Comparison of ENCODE assay signal across 15 cellular contexts in genomic region chr3:170806676-170807075, GRCh38.
DNase-seq lines count a peak whose midpoint lies in the region; ATAC-seq and TF ChIP-seq lines count a peak whose summit lies in the region.
"Had no signal": no experiment of that assay in that cellular context is flagged by ENCODE, and none has a peak within 500 bp of the region (broad histone marks: within the 10 kb centered on the region; RNA-seq: fewer than 3 reads in every experiment).

No MANE protein-coding gene starts in this region.

- POLR2A ChIA-PET in MCF 10A (lab: Yijun Ruan, JAX) = interaction anchor here (0.7 kb wide), 1 partner anchor 349 kb away, joined by 3 read pairs; no protein-coding TSS in a partner anchor

- CTCF ChIA-PET in mammary epithelial cell (lab: Charles Lee; ENCODE audit: low non-redundant PET) (no interaction called here), MCF 10A (lab: Yijun Ruan, JAX) (interaction anchor here (1.0 to 2.4 kb wide), 3 partner anchors 59 to 395 kb away, joined by 3 to 10 read pairs (median 5); no protein-coding TSS in a partner anchor)

- H2BK15ac ChIP-seq in mesenchymal stem cell (ENCODE audit: low read depth, poor library complexity, severe bottlenecking) = no peak overlapping the region

- in situ Hi-C loops in mammary epithelial cell (cut with MboI; ENCODE audit: low sequenced_read_pairs in 2 of 2) = no loop called here

- H3K79me2 ChIP-seq in mammary epithelial cell (ENCODE audit: insufficient read depth, low read length) = no peaks in the 10 kb centered on the region

- peak overlapping the region; percentile 9 for H3K27ac ChIP-seq in mammary epithelial cell (ENCODE audit: insufficient read depth, low read depth, low read length)
- H3K27ac ChIP-seq in mesenchymal stem cell (ENCODE audit: low read length, poor library complexity, severe bottlenecking) = no peak overlapping the region
- H3K27ac ChIP-seq in adrenal gland = no peak overlapping the region
- H3K27ac ChIP-seq: BLaER1 treated with 17β-estradiol and CSF1 and Interleukin-3, amounts not matched to agents 10 nM and 100 nM; KMS-11 had no signal

- no peaks in the 10 kb centered on the region for H3K79me1 ChIP-seq in mesenchymal stem cell (replicated peaks; ENCODE audit: low read length, poor library complexity, severe bottlenecking)

- no peak overlapping the region for H4K8ac ChIP-seq in mesenchymal stem cell (ENCODE audit: low read length)

- H3K4me1 Mint-ChIP-seq in MCF 10A (ENCODE audit: insufficient read depth, unreplicated experiment) = peaks cover 33% of the 10 kb centered on the region
- H3K4me1 Mint-ChIP-seq: CD4-positive, CD25-positive, alpha-beta regulatory T cell; IgD-negative memory B cell had no signal

- no peak overlapping the region for H3K4me3 ChIP-seq in mammary epithelial cell (replicated peaks in 1 of 3; ENCODE audit: insufficient read depth in 1 of 3, low read depth in 2 of 3, low read length in 3 of 3)
- H3K4me3 ChIP-seq in mesenchymal stem cell (ENCODE audit: insufficient read depth in 1 of 2, low read depth in 1 of 2, low read length in 2 of 2) = no peak overlapping the region
- H3K4me3 ChIP-seq in adrenal gland = no peak overlapping the region
- H3K4me3 ChIP-seq: BLaER1 treated with 17β-estradiol and CSF1 and Interleukin-3, amounts not matched to agents 10 nM and 100 nM had no signal

- TF ChIP-seq CTCF in mammary epithelial cell (conservative IDR thresholded peaks at IDR 0.05 in 1 of 2, IDR thresholded peaks at IDR 0.05 in 1 of 2; ENCODE audit: extremely low read depth in 1 of 2, insufficient read depth in 1 of 2, low read depth in 1 of 2, low read length in 2 of 2) = no peak
- TF ChIP-seq CTCF in MCF 10A (IDR thresholded peaks at IDR 0.05; ENCODE audit: unreplicated experiment) = no peak
- no peak for TF ChIP-seq CTCF in adrenal gland (IDR thresholded peaks at IDR 0.05)

- DNase-seq in mammary epithelial cell (peak; percentile 54), MCF 10A (ENCODE audit: unreplicated experiment) (no peak), RPMI7951 (ENCODE audit: low read depth) (peak; percentile 23), mesenchymal stem cell (no peak), adrenal gland (no peak)
- DNase-seq: 8988T; ACHN; CD4-positive, CD25-positive, alpha-beta regulatory T cell had no signal

- no peak overlapping the region for H3K4me2 ChIP-seq in mammary epithelial cell (ENCODE audit: insufficient read depth, low read depth, low read length)
- H3K4me2 ChIP-seq in mesenchymal stem cell (ENCODE audit: low read length, poor library complexity, severe bottlenecking) = no peak overlapping the region
- H3K4me2 ChIP-seq: BLaER1 treated with 17β-estradiol and CSF1 and Interleukin-3, amounts not matched to agents 10 nM and 100 nM; KMS-11 had no signal

- H3K9me3 ChIP-seq in mammary epithelial cell (replicated peaks; ENCODE audit: insufficient read depth, low read length) (no peaks in the 10 kb centered on the region), mesenchymal stem cell (ENCODE audit: control insufficient read depth, low read length) (no peaks in the 10 kb centered on the region), adrenal gland (replicated peaks in 1 of 3) (no peaks in the 10 kb centered on the region)
- H3K9me3 ChIP-seq: BLaER1 treated with 17β-estradiol and CSF1 and Interleukin-3, amounts not matched to agents 10 nM and 100 nM had no signal

- peak overlapping the region; percentile 46 for H2AK5ac ChIP-seq in mesenchymal stem cell (ENCODE audit: low read length, severe bottlenecking)

- H2BK120ac ChIP-seq in mesenchymal stem cell (ENCODE audit: low read depth, low read length) = peak overlapping the region; percentile 8

- no peak overlapping the region for H2BK5ac ChIP-seq in mesenchymal stem cell (ENCODE audit: low read depth, low read length, poor library complexity, severe bottlenecking)

- no peak for TF ChIP-seq POLR2A in adrenal gland (IDR thresholded peaks at IDR 0.05)

- dilution Hi-C loops in mammary epithelial cell (cut with HindIII; ENCODE audit: low sequenced_read_pairs) = no loop called here

- H3K36me3 ChIP-seq in mammary epithelial cell (ENCODE audit: insufficient read depth, low read length) = no peaks in the 10 kb centered on the region
- H3K36me3 ChIP-seq in mesenchymal stem cell (ENCODE audit: control insufficient read depth in 1 of 2, insufficient read depth in 2 of 2, low read depth in 1 of 2, low read length in 2 of 2) = no peaks in the 10 kb centered on the region
- H3K36me3 ChIP-seq in adrenal gland (replicated peaks in 1 of 2) = no peaks in the 10 kb centered on the region
- H3K36me3 ChIP-seq: BLaER1 treated with 17β-estradiol and CSF1 and Interleukin-3, amounts not matched to agents 10 nM and 100 nM had no signal

- no peak overlapping the region for H3K9ac ChIP-seq in mammary epithelial cell (ENCODE audit: insufficient read depth, low read length)
- no peak overlapping the region for H3K9ac ChIP-seq in mesenchymal stem cell (ENCODE audit: low read length)
- H3K9ac ChIP-seq: BLaER1 treated with 17β-estradiol and CSF1 and Interleukin-3, amounts not matched to agents 10 nM and 100 nM; KMS-11 had no signal

- intact Hi-C loops in mammary epithelial cell (cut with micrococcal nuclease) = no loop called here
- intact Hi-C loops in MCF 10A (cut with micrococcal nuclease) = no loop called here
- intact Hi-C loops in adrenal gland (cut with DNase I) = loop anchor here in 1 of 2 donors (2.0 to 5.0 kb wide), 2 partner anchors 114 to 392 kb away; no protein-coding TSS in a partner anchor

- no peaks in the 10 kb centered on the region for H4K20me1 ChIP-seq in mammary epithelial cell (ENCODE audit: insufficient read depth, low read length)
- H4K20me1 ChIP-seq: BLaER1 treated with 17β-estradiol and CSF1 and Interleukin-3, amounts not matched to agents 10 nM and 100 nM had no signal

- no peaks in the 10 kb centered on the region for H3K27me3 ChIP-seq in mammary epithelial cell (ENCODE audit: insufficient read depth, low read length)
- no peaks in the 10 kb centered on the region for H3K27me3 ChIP-seq in mesenchymal stem cell (ENCODE audit: control insufficient read depth in 1 of 2, insufficient read depth in 1 of 2, low read length in 2 of 2)
- peaks cover 4% of the 10 kb centered on the region for H3K27me3 ChIP-seq in adrenal gland
- H3K27me3 ChIP-seq: BLaER1 treated with 17β-estradiol and CSF1 and Interleukin-3, amounts not matched to agents 10 nM and 100 nM had no signal

- H3K9me3 Mint-ChIP-seq in MCF 10A (ENCODE audit: unreplicated experiment) = no peaks in the 10 kb centered on the region
- H3K9me3 Mint-ChIP-seq: CD4-positive, CD25-positive, alpha-beta regulatory T cell had no signal

- H2BK12ac ChIP-seq in mesenchymal stem cell (ENCODE audit: low read length in 2 of 2) = peak overlapping the region; percentile 48 to 89

- H2AFZ ChIP-seq in mammary epithelial cell (ENCODE audit: low read depth, low read length) (peak overlapping the region; percentile 46), mesenchymal stem cell (ENCODE audit: low read depth, low read length) (no peak overlapping the region)

- 29% methylated on average over 2 of the region's 2 CpGs for WGBS in mammary epithelial cell (ENCODE audit: low coverage, missing lambda C conversion rate)
- WGBS in mesenchymal stem cell = 91% methylated on average over 2 of the region's 2 CpGs
- 83 to 100% (median 94%) methylated on average over 2 of the region's 2 CpGs for WGBS in adrenal gland, 4 donors

- H3K4ac ChIP-seq in mesenchymal stem cell (ENCODE audit: low read depth in 1 of 2, low read length in 2 of 2) = peak overlapping the region in 1 of 2 experiments; percentile 81

- no TSS peak for BruUV-seq in mammary epithelial cell (replicated peaks; lab: Mats Ljungman, UMichigan)
- BruUV-seq in MCF 10A (replicated peaks; lab: Mats Ljungman, UMichigan) = no TSS peak

- H4K91ac ChIP-seq in mesenchymal stem cell (ENCODE audit: low read length) = no peak overlapping the region

- H3K14ac ChIP-seq in mesenchymal stem cell (ENCODE audit: low read length in 2 of 2) = no peak overlapping the region

- H3K27ac Mint-ChIP-seq in MCF 10A (ENCODE audit: low read depth, unreplicated experiment) = no peak overlapping the region
- H3K27ac Mint-ChIP-seq: CD4-positive, CD25-positive, alpha-beta regulatory T cell; IgD-negative memory B cell had no signal

- peak overlapping the region; percentile 19 to 22 for H3K18ac ChIP-seq in mesenchymal stem cell (ENCODE audit: low read depth in 1 of 2, low read length in 2 of 2)

- no peaks in the 10 kb centered on the region for H3K36me3 Mint-ChIP-seq in MCF 10A (ENCODE audit: insufficient read depth, unreplicated experiment)
- H3K36me3 Mint-ChIP-seq: CD4-positive, CD25-positive, alpha-beta regulatory T cell had no signal

- H3K4me3 Mint-ChIP-seq in MCF 10A (ENCODE audit: unreplicated experiment) = no peak overlapping the region
- H3K4me3 Mint-ChIP-seq: CD4-positive, CD25-positive, alpha-beta regulatory T cell; IgD-negative memory B cell had no signal

- H3K23ac ChIP-seq in mesenchymal stem cell (ENCODE audit: low read length in 2 of 2) = no peak overlapping the region

- H3K4me1 ChIP-seq in mammary epithelial cell (ENCODE audit: insufficient read depth, low read length) (peaks cover 54% of the 10 kb centered on the region), mesenchymal stem cell (ENCODE audit: control insufficient read depth, insufficient read depth, low read depth, low read length) (peaks cover 2% of the 10 kb centered on the region), adrenal gland (replicated peaks in 1 of 2) (peaks cover 0 to 4% of the 10 kb centered on the region in 2 donors)
- H3K4me1 ChIP-seq: BLaER1 treated with 17β-estradiol and CSF1 and Interleukin-3, amounts not matched to agents 10 nM and 100 nM had no signal

- ATAC-seq in HG03196 (IDR thresholded peaks at IDR 0.05; ENCODE audit: unreplicated experiment) (no peak), GM18909 (IDR thresholded peaks at IDR 0.05; ENCODE audit: poor library complexity, unreplicated experiment) (no peak), GM18520 (IDR thresholded peaks at IDR 0.05; ENCODE audit: unreplicated experiment) (no peak)
- ATAC-seq: HCT116 had no signal

- H3K27me3 Mint-ChIP-seq in MCF 10A (ENCODE audit: insufficient read depth, unreplicated experiment) = no peaks in the 10 kb centered on the region

Comparison
In these comparisons a context has a peak if more than half of its experiments do, and no peak if none do; other contexts are left out.
1. DNase-seq: peak in mammary epithelial cell (single experiment) and RPMI7951 (single experiment); none in MCF 10A (single experiment), mesenchymal stem cell (single experiment) and adrenal gland (0 of 7).